1 cellular context compared by ENCODE assay signal in the genomic region with DNA sequence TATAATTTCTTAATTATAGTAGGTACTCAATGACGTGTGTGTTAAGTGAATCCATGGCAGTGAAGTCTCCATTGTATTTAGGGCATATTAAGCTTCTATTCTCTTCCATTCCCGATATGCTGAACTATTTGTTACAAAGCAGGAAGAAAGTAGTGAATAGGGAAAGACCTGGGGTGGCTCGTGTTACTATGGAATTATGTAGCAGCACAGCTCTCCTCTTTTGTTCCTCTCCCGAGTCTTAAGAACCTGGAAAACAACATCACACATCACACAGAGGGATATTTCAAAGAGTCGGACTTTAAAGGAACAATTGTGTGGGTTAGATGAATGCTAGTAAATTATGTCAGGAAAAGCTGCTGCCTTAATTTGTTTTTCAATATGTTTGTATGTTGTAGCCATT.
TF ChIP-seq lines count a peak whose summit lies in the region.

No MANE protein-coding gene starts in this region.

TF ChIP-seq in GM23338, 12 proteins besides CTCF, POLR2A, EP300 and RAD21 (continued from another document):
- TF ChIP-seq EZH2phosphoT487 (IDR thresholded peaks at IDR 0.05; ENCODE audit: unreplicated experiment), result no peak
- TF ChIP-seq CREB1 (CRISPR knock-in tag; IDR thresholded peaks at IDR 0.05; ENCODE audit: low read depth), result no peak
- TF ChIP-seq, protein P1, sequence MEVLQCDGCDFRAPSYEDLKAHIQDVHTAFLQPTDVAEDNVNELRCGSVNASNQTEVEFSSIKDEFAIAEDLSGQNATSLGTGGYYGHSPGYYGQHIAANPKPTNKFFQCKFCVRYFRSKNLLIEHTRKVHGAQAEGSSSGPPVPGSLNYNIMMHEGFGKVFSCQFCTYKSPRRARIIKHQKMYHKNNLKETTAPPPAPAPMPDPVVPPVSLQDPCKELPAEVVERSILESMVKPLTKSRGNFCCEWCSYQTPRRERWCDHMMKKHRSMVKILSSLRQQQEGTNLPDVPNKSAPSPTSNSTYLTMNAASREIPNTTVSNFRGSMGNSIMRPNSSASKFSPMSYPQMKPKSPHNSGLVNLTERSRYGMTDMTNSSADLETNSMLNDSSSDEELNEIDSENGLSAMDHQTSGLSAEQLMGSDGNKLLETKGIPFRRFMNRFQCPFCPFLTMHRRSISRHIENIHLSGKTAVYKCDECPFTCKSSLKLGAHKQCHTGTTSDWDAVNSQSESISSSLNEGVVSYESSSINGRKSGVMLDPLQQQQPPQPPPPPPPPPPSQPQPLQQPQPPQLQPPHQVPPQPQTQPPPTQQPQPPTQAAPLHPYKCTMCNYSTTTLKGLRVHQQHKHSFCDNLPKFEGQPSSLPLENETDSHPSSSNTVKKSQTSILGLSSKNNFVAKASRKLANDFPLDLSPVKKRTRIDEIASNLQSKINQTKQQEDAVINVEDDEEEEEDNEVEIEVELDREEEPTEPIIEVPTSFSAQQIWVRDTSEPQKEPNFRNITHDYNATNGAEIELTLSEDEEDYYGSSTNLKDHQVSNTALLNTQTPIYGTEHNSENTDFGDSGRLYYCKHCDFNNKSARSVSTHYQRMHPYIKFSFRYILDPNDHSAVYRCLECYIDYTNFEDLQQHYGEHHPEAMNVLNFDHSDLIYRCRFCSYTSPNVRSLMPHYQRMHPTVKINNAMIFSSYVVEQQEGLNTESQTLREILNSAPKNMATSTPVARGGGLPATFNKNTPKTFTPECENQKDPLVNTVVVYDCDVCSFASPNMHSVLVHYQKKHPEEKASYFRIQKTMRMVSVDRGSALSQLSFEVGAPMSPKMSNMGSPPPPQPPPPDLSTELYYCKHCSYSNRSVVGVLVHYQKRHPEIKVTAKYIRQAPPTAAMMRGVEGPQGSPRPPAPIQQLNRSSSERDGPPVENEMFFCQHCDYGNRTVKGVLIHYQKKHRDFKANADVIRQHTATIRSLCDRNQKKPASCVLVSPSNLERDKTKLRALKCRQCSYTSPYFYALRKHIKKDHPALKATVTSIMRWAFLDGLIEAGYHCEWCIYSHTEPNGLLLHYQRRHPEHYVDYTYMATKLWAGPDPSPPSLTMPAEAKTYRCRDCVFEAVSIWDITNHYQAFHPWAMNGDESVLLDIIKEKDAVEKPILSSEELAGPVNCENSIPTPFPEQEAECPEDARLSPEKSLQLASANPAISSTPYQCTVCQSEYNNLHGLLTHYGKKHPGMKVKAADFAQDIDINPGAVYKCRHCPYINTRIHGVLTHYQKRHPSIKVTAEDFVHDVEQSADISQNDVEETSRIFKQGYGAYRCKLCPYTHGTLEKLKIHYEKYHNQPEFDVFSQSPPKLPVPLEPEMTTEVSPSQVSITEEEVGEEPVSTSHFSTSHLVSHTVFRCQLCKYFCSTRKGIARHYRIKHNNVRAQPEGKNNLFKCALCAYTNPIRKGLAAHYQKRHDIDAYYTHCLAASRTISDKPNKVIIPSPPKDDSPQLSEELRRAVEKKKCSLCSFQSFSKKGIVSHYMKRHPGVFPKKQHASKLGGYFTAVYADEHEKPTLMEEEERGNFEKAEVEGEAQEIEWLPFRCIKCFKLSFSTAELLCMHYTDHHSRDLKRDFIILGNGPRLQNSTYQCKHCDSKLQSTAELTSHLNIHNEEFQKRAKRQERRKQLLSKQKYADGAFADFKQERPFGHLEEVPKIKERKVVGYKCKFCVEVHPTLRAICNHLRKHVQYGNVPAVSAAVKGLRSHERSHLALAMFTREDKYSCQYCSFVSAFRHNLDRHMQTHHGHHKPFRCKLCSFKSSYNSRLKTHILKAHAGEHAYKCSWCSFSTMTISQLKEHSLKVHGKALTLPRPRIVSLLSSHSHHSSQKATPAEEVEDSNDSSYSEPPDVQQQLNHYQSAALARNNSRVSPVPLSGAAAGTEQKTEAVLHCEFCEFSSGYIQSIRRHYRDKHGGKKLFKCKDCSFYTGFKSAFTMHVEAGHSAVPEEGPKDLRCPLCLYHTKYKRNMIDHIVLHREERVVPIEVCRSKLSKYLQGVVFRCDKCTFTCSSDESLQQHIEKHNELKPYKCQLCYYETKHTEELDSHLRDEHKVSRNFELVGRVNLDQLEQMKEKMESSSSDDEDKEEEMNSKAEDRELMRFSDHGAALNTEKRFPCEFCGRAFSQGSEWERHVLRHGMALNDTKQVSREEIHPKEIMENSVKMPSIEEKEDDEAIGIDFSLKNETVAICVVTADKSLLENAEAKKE (CRISPR knock-in tag; IDR thresholded peaks at IDR 0.05), result no peak
- TF ChIP-seq, protein P2, sequence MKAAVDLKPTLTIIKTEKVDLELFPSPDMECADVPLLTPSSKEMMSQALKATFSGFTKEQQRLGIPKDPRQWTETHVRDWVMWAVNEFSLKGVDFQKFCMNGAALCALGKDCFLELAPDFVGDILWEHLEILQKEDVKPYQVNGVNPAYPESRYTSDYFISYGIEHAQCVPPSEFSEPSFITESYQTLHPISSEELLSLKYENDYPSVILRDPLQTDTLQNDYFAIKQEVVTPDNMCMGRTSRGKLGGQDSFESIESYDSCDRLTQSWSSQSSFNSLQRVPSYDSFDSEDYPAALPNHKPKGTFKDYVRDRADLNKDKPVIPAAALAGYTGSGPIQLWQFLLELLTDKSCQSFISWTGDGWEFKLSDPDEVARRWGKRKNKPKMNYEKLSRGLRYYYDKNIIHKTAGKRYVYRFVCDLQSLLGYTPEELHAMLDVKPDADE (IDR thresholded peaks at IDR 0.05), result no peak
